1 cellular context compared by ENCODE assay signal in the genomic region with DNA sequence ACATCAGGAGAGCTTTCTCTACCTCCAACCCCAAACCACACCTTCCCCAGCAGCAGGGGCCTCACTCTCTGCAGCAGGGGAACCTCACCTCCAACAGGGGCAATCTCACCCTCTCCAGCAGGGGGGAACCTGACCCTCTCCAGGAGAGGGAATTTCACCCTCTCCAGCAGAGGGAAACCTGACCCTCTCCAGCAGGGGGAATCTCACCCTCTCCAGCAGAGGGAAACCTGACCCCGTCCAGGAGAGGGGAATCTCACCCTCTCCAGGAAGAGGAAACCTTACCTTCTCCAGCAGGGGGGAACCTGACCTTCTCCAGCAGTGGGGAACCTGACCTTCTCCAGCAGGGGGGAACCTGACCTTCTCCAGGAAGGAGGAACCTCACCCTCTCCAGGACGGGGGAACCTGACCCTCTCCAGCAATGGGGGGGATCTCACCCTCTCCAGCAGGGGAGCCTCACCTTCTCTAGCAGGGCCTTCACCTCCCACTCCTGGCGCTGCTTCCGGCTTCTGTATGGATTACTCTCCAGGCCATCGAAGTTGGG.
TF ChIP-seq lines count a peak whose summit lies in the region.

No MANE protein-coding gene starts in this region.

TF ChIP-seq in K562, 482 proteins besides CTCF, POLR2A, EP300 and RAD21 (continues in another document):
- TF ChIP-seq ZNF263 (CRISPR knock-in tag; IDR thresholded peaks at IDR 0.05; ENCODE audit: borderline replicate concordance) = peak; percentile 38; the same call in 1 of the 2 replicates
- TF ChIP-seq NBN (IDR thresholded peaks at IDR 0.05; ENCODE audit: low read depth) = peak; percentile 46; the same call in 1 of the 2 replicates
- no peak for TF ChIP-seq MTA2 (IDR thresholded peaks at IDR 0.05; ENCODE audit: low read depth)
- TF ChIP-seq WHSC1 (IDR thresholded peaks at IDR 0.05; ENCODE audit: low read length) = no peak
- TF ChIP-seq ZFPM2 (CRISPR knock-in tag; IDR thresholded peaks at IDR 0.05) = no peak
- peak; percentile 49 for TF ChIP-seq MYC (IDR thresholded peaks at IDR 0.05; ENCODE audit: low read depth, low read length)
- no peak for TF ChIP-seq MYC (CRISPR knock-in tag; IDR thresholded peaks at IDR 0.05; ENCODE audit: borderline replicate concordance, low read depth)
- peak; percentile 49; the same call in 1 of the 2 replicates for TF ChIP-seq ZC3H11A (IDR thresholded peaks at IDR 0.05; ENCODE audit: low read depth, low read length)
- TF ChIP-seq HNRNPLL (IDR thresholded peaks at IDR 0.05; ENCODE audit: low read depth, low read length, poor library complexity, severe bottlenecking) = no peak
- no peak for TF ChIP-seq BRD9 (IDR thresholded peaks at IDR 0.05; ENCODE audit: low read depth, partially characterized antibody)
- TF ChIP-seq ERF (CRISPR knock-in tag; IDR thresholded peaks at IDR 0.05) = no peak
- TF ChIP-seq SMC3 (conservative IDR thresholded peaks at IDR 0.05; ENCODE audit: insufficient read depth, low read depth, low read length) = peak; percentile 95
- TF ChIP-seq, protein P1, sequence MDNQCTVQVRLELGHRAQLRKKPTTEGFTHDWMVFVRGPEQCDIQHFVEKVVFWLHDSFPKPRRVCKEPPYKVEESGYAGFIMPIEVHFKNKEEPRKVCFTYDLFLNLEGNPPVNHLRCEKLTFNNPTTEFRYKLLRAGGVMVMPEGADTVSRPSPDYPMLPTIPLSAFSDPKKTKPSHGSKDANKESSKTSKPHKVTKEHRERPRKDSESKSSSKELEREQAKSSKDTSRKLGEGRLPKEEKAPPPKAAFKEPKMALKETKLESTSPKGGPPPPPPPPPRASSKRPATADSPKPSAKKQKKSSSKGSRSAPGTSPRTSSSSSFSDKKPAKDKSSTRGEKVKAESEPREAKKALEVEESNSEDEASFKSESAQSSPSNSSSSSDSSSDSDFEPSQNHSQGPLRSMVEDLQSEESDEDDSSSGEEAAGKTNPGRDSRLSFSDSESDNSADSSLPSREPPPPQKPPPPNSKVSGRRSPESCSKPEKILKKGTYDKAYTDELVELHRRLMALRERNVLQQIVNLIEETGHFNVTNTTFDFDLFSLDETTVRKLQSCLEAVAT (IDR thresholded peaks at IDR 0.05) = peak in 1 of 2 experiments; percentile 97; a peak in 2 of 4 replicates
- TF ChIP-seq CBFA2T2 (conservative IDR thresholded peaks at IDR 0.05) = no peak
- TF ChIP-seq ZNF175 (CRISPR knock-in tag; IDR thresholded peaks at IDR 0.05; ENCODE audit: low read depth) = no peak
- TF ChIP-seq TCFL5 (CRISPR knock-in tag; conservative IDR thresholded peaks at IDR 0.05) = no peak
- TF ChIP-seq MNT (conservative IDR thresholded peaks at IDR 0.05) = peak in 1 of 2 experiments; percentile 54; a peak in 1 of 4 replicates
- TF ChIP-seq ARID3A (IDR thresholded peaks at IDR 0.05; ENCODE audit: borderline replicate concordance, low read depth, low read length) = 0 out of 2 replicates have a peak, but pooled peaks have one; percentile 16
- TF ChIP-seq ZNF75A (CRISPR knock-in tag; IDR thresholded peaks at IDR 0.05) = no peak
- TF ChIP-seq, protein P2, sequence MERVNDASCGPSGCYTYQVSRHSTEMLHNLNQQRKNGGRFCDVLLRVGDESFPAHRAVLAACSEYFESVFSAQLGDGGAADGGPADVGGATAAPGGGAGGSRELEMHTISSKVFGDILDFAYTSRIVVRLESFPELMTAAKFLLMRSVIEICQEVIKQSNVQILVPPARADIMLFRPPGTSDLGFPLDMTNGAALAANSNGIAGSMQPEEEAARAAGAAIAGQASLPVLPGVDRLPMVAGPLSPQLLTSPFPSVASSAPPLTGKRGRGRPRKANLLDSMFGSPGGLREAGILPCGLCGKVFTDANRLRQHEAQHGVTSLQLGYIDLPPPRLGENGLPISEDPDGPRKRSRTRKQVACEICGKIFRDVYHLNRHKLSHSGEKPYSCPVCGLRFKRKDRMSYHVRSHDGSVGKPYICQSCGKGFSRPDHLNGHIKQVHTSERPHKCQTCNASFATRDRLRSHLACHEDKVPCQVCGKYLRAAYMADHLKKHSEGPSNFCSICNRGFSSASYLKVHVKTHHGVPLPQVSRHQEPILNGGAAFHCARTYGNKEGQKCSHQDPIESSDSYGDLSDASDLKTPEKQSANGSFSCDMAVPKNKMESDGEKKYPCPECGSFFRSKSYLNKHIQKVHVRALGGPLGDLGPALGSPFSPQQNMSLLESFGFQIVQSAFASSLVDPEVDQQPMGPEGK (CRISPR knock-in tag; IDR thresholded peaks at IDR 0.05; ENCODE audit: borderline replicate concordance) = no peak
- TF ChIP-seq E2F1 (CRISPR knock-in tag; IDR thresholded peaks at IDR 0.05) = 0 out of 2 replicates have a peak, but pooled peaks have one; percentile 39
- peak in 1 of 2 experiments; percentile 39; a peak in 1 of 4 replicates for TF ChIP-seq TBL1XR1 (IDR thresholded peaks at IDR 0.05; ENCODE audit: low read length in 2 of 2)
- TF ChIP-seq, protein P3, sequence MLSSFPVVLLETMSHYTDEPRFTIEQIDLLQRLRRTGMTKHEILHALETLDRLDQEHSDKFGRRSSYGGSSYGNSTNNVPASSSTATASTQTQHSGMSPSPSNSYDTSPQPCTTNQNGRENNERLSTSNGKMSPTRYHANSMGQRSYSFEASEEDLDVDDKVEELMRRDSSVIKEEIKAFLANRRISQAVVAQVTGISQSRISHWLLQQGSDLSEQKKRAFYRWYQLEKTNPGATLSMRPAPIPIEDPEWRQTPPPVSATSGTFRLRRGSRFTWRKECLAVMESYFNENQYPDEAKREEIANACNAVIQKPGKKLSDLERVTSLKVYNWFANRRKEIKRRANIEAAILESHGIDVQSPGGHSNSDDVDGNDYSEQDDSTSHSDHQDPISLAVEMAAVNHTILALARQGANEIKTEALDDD (IDR thresholded peaks at IDR 0.05) = peak; percentile 17; the same call in 1 of the 2 replicates
- TF ChIP-seq POLR3A (IDR thresholded peaks at IDR 0.05; ENCODE audit: borderline replicate concordance, extremely low read depth, insufficient read depth, insufficient read length) = no peak
- peak; percentile 44; the same call in 1 of the 2 replicates for TF ChIP-seq TCF7L2 (IDR thresholded peaks at IDR 0.05; ENCODE audit: low read depth, low read length)
- no peak for TF ChIP-seq ZNF717 (CRISPR knock-in tag; IDR thresholded peaks at IDR 0.05)
- peak; percentile 64 to 94; a peak in 3 of 4 replicates for TF ChIP-seq MAZ (CRISPR knock-in tag; conservative IDR thresholded peaks at IDR 0.05 in 1 of 2, IDR thresholded peaks at IDR 0.05 in 1 of 2)
- no peak for TF ChIP-seq ZNF780A (CRISPR knock-in tag; IDR thresholded peaks at IDR 0.05)
- TF ChIP-seq, protein P4, sequence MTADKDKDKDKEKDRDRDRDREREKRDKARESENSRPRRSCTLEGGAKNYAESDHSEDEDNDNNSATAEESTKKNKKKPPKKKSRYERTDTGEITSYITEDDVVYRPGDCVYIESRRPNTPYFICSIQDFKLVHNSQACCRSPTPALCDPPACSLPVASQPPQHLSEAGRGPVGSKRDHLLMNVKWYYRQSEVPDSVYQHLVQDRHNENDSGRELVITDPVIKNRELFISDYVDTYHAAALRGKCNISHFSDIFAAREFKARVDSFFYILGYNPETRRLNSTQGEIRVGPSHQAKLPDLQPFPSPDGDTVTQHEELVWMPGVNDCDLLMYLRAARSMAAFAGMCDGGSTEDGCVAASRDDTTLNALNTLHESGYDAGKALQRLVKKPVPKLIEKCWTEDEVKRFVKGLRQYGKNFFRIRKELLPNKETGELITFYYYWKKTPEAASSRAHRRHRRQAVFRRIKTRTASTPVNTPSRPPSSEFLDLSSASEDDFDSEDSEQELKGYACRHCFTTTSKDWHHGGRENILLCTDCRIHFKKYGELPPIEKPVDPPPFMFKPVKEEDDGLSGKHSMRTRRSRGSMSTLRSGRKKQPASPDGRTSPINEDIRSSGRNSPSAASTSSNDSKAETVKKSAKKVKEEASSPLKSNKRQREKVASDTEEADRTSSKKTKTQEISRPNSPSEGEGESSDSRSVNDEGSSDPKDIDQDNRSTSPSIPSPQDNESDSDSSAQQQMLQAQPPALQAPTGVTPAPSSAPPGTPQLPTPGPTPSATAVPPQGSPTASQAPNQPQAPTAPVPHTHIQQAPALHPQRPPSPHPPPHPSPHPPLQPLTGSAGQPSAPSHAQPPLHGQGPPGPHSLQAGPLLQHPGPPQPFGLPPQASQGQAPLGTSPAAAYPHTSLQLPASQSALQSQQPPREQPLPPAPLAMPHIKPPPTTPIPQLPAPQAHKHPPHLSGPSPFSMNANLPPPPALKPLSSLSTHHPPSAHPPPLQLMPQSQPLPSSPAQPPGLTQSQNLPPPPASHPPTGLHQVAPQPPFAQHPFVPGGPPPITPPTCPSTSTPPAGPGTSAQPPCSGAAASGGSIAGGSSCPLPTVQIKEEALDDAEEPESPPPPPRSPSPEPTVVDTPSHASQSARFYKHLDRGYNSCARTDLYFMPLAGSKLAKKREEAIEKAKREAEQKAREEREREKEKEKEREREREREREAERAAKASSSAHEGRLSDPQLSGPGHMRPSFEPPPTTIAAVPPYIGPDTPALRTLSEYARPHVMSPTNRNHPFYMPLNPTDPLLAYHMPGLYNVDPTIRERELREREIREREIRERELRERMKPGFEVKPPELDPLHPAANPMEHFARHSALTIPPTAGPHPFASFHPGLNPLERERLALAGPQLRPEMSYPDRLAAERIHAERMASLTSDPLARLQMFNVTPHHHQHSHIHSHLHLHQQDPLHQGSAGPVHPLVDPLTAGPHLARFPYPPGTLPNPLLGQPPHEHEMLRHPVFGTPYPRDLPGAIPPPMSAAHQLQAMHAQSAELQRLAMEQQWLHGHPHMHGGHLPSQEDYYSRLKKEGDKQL (CRISPR knock-in tag; IDR thresholded peaks at IDR 0.05; ENCODE audit: borderline replicate concordance) = no peak
- TF ChIP-seq EP400 (IDR thresholded peaks at IDR 0.05) = peak; percentile 50
- no peak for TF ChIP-seq CLOCK (CRISPR knock-in tag; IDR thresholded peaks at IDR 0.05; ENCODE audit: borderline replicate concordance)
- TF ChIP-seq SP1 (CRISPR knock-in tag; IDR thresholded peaks at IDR 0.05) = peak; percentile 79
- TF ChIP-seq HES1 (IDR thresholded peaks at IDR 0.05; ENCODE audit: low read depth) = no peak
- no peak for TF ChIP-seq SAFB (IDR thresholded peaks at IDR 0.05; ENCODE audit: borderline replicate concordance, low read depth, low read length)
- TF ChIP-seq, protein P5, sequence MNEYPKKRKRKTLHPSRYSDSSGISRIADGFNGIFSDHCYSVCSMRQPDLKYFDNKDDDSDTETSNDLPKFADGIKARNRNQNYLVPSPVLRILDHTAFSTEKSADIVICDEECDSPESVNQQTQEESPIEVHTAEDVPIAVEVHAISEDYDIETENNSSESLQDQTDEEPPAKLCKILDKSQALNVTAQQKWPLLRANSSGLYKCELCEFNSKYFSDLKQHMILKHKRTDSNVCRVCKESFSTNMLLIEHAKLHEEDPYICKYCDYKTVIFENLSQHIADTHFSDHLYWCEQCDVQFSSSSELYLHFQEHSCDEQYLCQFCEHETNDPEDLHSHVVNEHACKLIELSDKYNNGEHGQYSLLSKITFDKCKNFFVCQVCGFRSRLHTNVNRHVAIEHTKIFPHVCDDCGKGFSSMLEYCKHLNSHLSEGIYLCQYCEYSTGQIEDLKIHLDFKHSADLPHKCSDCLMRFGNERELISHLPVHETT (CRISPR knock-in tag; conservative IDR thresholded peaks at IDR 0.05 in 1 of 2, IDR thresholded peaks at IDR 0.05 in 1 of 2) = 0 out of 4 replicates have a peak, but pooled peaks of 1 of the 2 experiments have one; percentile 45
